In the genomic region with DNA sequence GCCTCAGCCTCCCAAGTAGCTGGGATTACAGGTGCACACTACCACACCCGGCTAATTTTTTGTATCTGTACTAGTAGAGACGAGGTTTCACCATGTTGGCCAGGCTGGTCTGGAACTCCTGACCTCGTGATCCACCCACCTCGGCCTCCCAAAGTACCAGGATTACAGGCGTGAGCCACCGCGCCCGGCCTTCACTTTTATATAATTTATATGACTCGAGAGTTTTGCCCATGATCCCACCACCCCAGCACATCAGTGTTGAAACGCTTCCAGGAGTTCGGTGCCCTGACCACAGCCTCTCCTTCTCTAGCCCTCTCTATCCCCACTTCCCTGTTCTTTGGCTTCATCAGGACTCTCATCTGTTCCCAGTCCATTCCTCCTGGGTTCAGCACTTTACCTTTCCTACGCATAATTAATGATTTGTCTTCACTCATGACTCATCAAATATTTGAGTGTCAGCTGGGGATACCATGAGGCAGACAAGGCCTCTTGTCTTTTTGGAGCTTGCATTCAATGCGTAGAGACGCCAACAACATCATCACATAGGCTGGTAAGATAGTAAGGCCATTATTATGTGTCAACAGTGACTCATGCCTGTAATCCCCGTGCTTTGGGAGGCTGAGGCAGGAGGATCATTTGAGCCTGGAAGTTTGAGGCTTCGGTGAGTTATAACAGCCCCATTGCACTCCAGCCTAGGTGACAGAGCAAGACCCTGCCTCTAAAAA, we compare ENCODE assay signal across 8 cellular contexts.
DNase-seq lines count a peak whose midpoint lies in the region; ATAC-seq and TF ChIP-seq lines count a peak whose summit lies in the region.

No MANE protein-coding gene starts in this region.

- ATAC-seq in stimulated activated naive B cell treated with anti-CD40 and anti-IgM and Interleukin-4, amounts not matched to agents 10 μg/mL and 1 μg/mL and 100 μg/mL, for 72 hours (replicated peaks), result no peak

- no peaks in the 10 kb centered on the region for H3K27me3 ChIP-seq in WERI-Rb-1 (ENCODE audit: insufficient read depth, low read depth, severe bottlenecking)

- H3K4me3 ChIP-seq in WERI-Rb-1 (ENCODE audit: low read depth, low read length), result peak overlapping the region; percentile 81

- TF ChIP-seq CTCF in WERI-Rb-1 (IDR thresholded peaks at IDR 0.05; ENCODE audit: low read depth, low read length) (no peak), GM10266 (IDR thresholded peaks at IDR 0.05; ENCODE audit: control insufficient read depth, insufficient read depth, low read depth, missing control alignments) (no peak)

- peaks cover 17 to 34% of the 10 kb centered on the region in 2 donors for H3K4me1 Mint-ChIP-seq in stimulated activated naive B cell treated with anti-CD40 and anti-IgM and Interleukin-4, amounts not matched to agents 10 μg/mL and 1 μg/mL and 100 μg/mL, for 72 hours

- H3K27ac ChIP-seq in WERI-Rb-1, result peak overlapping the region; percentile 98

- no peaks in the 10 kb centered on the region for H3K9me3 Mint-ChIP-seq in stimulated activated naive B cell treated with anti-CD40 and anti-IgM and Interleukin-4, amounts not matched to agents 10 μg/mL and 1 μg/mL and 100 μg/mL, for 72 hours

- no peaks in the 10 kb centered on the region for H3K27me3 Mint-ChIP-seq in stimulated activated naive B cell treated with anti-CD40 and anti-IgM and Interleukin-4, amounts not matched to agents 10 μg/mL and 1 μg/mL and 100 μg/mL, for 72 hours

- H3K36me3 Mint-ChIP-seq in stimulated activated naive B cell treated with anti-CD40 and anti-IgM and Interleukin-4, amounts not matched to agents 10 μg/mL and 1 μg/mL and 100 μg/mL, for 72 hours, result peaks cover 25 to 35% of the 10 kb centered on the region in 2 donors

- H3K27ac Mint-ChIP-seq in stimulated activated naive B cell treated with anti-CD40 and anti-IgM and Interleukin-4, amounts not matched to agents 10 μg/mL and 1 μg/mL and 100 μg/mL, for 72 hours, result peak overlapping the region; percentile 79

- peak; percentile 41 for DNase-seq in activated naive CD4-positive, alpha-beta T cell treated with Interleukin-2 at 50 U/mL for 16 hours
- DNase-seq in activated naive CD4-positive, alpha-beta T cell (lab: John Stamatoyannopoulos, UW), result no peak
- no peak for DNase-seq in WERI-Rb-1
- peak; percentile 94 for DNase-seq in foreskin melanocyte
- DNase-seq in stimulated activated naive B cell treated with anti-CD40 and anti-IgM and Interleukin-4, amounts not matched to agents 10 μg/mL and 1 μg/mL and 100 μg/mL, for 72 hours, result no peak
- no peak for DNase-seq in NAMALWA (ENCODE audit: low spot score)
- DNase-seq in GM10266 (ENCODE audit: extremely low spot score), result no peak
- DNase-seq in NOMO-1 treated with DMSO at 0.1 percent for 48 hours (lab: John Stamatoyannopoulos, UW; ENCODE audit: unreplicated experiment), result no peak

- H3K36me3 ChIP-seq in WERI-Rb-1, result peaks cover 46% of the 10 kb centered on the region

- peak overlapping the region; percentile 61 to 70 for H3K4me3 Mint-ChIP-seq in stimulated activated naive B cell treated with anti-CD40 and anti-IgM and Interleukin-4, amounts not matched to agents 10 μg/mL and 1 μg/mL and 100 μg/mL, for 72 hours

- H3K9me3 ChIP-seq in WERI-Rb-1 (ENCODE audit: severe bottlenecking), result no peaks in the 10 kb centered on the region

Comparison
In these comparisons a context has a peak if more than half of its experiments do, and no peak if none do; other contexts are left out.
1. DNase-seq: peak in activated naive CD4-positive, alpha-beta T cell treated with Interleukin-2 at 50 U/mL for 16 hours (single experiment) and foreskin melanocyte (single experiment); none in activated naive CD4-positive, alpha-beta T cell (0 of 4), WERI-Rb-1 (single experiment), stimulated activated naive B cell treated with anti-CD40 and anti-IgM and Interleukin-4, amounts not matched to agents 10 μg/mL and 1 μg/mL and 100 μg/mL, for 72 hours (single experiment), NAMALWA (single experiment), GM10266 (single experiment) and NOMO-1 treated with DMSO at 0.1 percent for 48 hours (single experiment).